Comparison of ENCODE assay signal across 11 cellular contexts in genomic region chr1:25432364-25432719, GRCh38. TPM values are rescaled to one million over a fixed set of nuclear protein-coding genes. Genes with fewer than 3 reads are reported as not detected.
DNase-seq lines count a peak whose midpoint lies in the region; ATAC-seq and TF ChIP-seq lines count a peak whose summit lies in the region.
"Had no signal": no experiment of that assay in that cellular context is flagged by ENCODE, and none has a peak within 500 bp of the region (broad histone marks: within the 10 kb centered on the region; RNA-seq: fewer than 3 reads in every experiment).

No MANE protein-coding gene starts in this region.

- H2BK120ac ChIP-seq in IMR-90 (ENCODE audit: low read depth, low read length) = no peak overlapping the region

- H3K79me2 ChIP-seq in mammary epithelial cell (ENCODE audit: insufficient read depth, low read length) = peaks cover 57% of the 10 kb centered on the region

- H3K27me3 Mint-ChIP-seq in naive B cell = no peaks in the 10 kb centered on the region

- no peak overlapping the region for H3K56ac ChIP-seq in IMR-90 (ENCODE audit: extremely low read depth, insufficient read depth, low read length)

- H3K4me3 ChIP-seq in AG09309 (ENCODE audit: control insufficient read depth, low read depth, low read length) (peak overlapping the region; percentile 50; the same call in 1 of the 2 replicates), IMR-90 (ENCODE audit: insufficient read depth, low read depth, low read length) (no peak overlapping the region), mammary epithelial cell (replicated peaks in 1 of 3; ENCODE audit: insufficient read depth in 1 of 3, low read depth in 2 of 3, low read length in 3 of 3) (peak overlapping the region in 2 of 3 experiments; percentile 72 to 91)

- H4K91ac ChIP-seq in IMR-90 (ENCODE audit: insufficient read depth, low read depth, low read length) = no peak overlapping the region

- no peak for TF ChIP-seq RAD21 in IMR-90 (IDR thresholded peaks at IDR 0.05; ENCODE audit: low read length)

- CTCF ChIA-PET in IMR-90 (lab: Yijun Ruan, JAX) (no interaction called here), mammary epithelial cell (lab: Charles Lee; ENCODE audit: low non-redundant PET) (interaction anchor here (0.8 kb wide), 1 partner anchor 89 kb away, joined by 3 read pairs; no protein-coding TSS in a partner anchor)

- H3K4me1 Mint-ChIP-seq in naive B cell = peaks cover 33 to 63% (median 50%) of the 10 kb centered on the region in 3 donors

- H3K9me3 ChIP-seq in IMR-90 (ENCODE audit: control insufficient read depth, insufficient read depth, low read length) (no peaks in the 10 kb centered on the region), mammary epithelial cell (replicated peaks; ENCODE audit: insufficient read depth, low read length) (no peaks in the 10 kb centered on the region)

- H3K9me3 Mint-ChIP-seq in naive B cell = no peaks in the 10 kb centered on the region

- H4K20me1 ChIP-seq in IMR-90 (ENCODE audit: insufficient read depth, low read length) (peaks cover 32% of the 10 kb centered on the region; the same call in 1 of the 2 replicates), mammary epithelial cell (ENCODE audit: insufficient read depth, low read length) (no peaks in the 10 kb centered on the region)

- no peak overlapping the region for H3K27ac ChIP-seq in IMR-90 (ENCODE audit: insufficient read depth, low read length)
- H3K27ac ChIP-seq in mammary epithelial cell (ENCODE audit: insufficient read depth, low read depth, low read length) = no peak overlapping the region

- H2BK20ac ChIP-seq in IMR-90 (ENCODE audit: low read depth, low read length) = no peak overlapping the region

- H3K23ac ChIP-seq in IMR-90 (ENCODE audit: low read depth, low read length) = no peak overlapping the region; the same call in 1 of the 2 replicates

- H3K9me1 ChIP-seq in IMR-90 (ENCODE audit: insufficient read depth, low read length) = peaks cover 2% of the 10 kb centered on the region

- no peak overlapping the region for H2BK5ac ChIP-seq in IMR-90 (ENCODE audit: low read depth, low read length, poor library complexity, severe bottlenecking)

- TF ChIP-seq CTCF in AG09309 (IDR thresholded peaks at IDR 0.05; ENCODE audit: control insufficient read depth, insufficient read depth, low read depth, low read length, missing control alignments) = no peak
- TF ChIP-seq CTCF in IMR-90 (conservative IDR thresholded peaks at IDR 0.05; ENCODE audit: low read depth, low read length) = no peak
- TF ChIP-seq CTCF in mammary epithelial cell (conservative IDR thresholded peaks at IDR 0.05 in 1 of 2, IDR thresholded peaks at IDR 0.05 in 1 of 2; ENCODE audit: extremely low read depth in 1 of 2, insufficient read depth in 1 of 2, low read depth in 1 of 2, low read length in 2 of 2) = no peak

- no peak for TF ChIP-seq POLR2A in IMR-90 (IDR thresholded peaks at IDR 0.05; ENCODE audit: low read depth, low read length)

- POLR2A ChIA-PET in IMR-90 (lab: Charles Lee; ENCODE audit: unreplicated experiment) = interaction anchor here (0.7 kb wide), 1 partner anchor 185 kb away, joined by 4 read pairs; no protein-coding TSS in a partner anchor

- H3K18ac ChIP-seq in IMR-90 (ENCODE audit: low read depth, low read length) = no peak overlapping the region

- H3K36me3 Mint-ChIP-seq in naive B cell = no peaks in the 10 kb centered on the region

- no peak overlapping the region for H4K8ac ChIP-seq in IMR-90 (ENCODE audit: low read depth in 2 of 2, low read length in 2 of 2)

- H3K4me1 ChIP-seq in IMR-90 (ENCODE audit: control insufficient read depth, insufficient read depth, low read length) = peaks cover 11% of the 10 kb centered on the region
- peaks cover 21% of the 10 kb centered on the region for H3K4me1 ChIP-seq in mammary epithelial cell (ENCODE audit: insufficient read depth, low read length)

- no peak overlapping the region; the same call in 1 of the 2 replicates for H3K9ac ChIP-seq in IMR-90 (ENCODE audit: low read depth, low read length)
- no peak overlapping the region for H3K9ac ChIP-seq in mammary epithelial cell (ENCODE audit: insufficient read depth, low read length)

- H3K27ac Mint-ChIP-seq in naive B cell = peak overlapping the region in 5 of 6 donors; percentile 7 to 88 (median 26)

- H2AK5ac ChIP-seq in IMR-90 (ENCODE audit: low read depth, low read length) = no peak overlapping the region

- DNase-seq in AG09309 (ENCODE audit: low read depth) (no peak), IMR-90 (no peak), mammary epithelial cell (no peak), naive B cell (no peak), midbrain (lab: John Stamatoyannopoulos, UW) (no peak), SHP77 (lab: John Stamatoyannopoulos, UW) (no peak)
- DNase-seq: activated naive CD4-positive, alpha-beta T cell treated with Interleukin-2 at 50 U/mL for 16 hours had no signal

- no peak for ATAC-seq in IMR-90 (ENCODE audit: low read depth)
- ATAC-seq in naive B cell (ENCODE audit: low read depth in 2 of 2) = no peak
- no peak for ATAC-seq in GM21526 (IDR thresholded peaks at IDR 0.05; ENCODE audit: low FRiP score, unreplicated experiment)
- ATAC-seq in HG02642 (IDR thresholded peaks at IDR 0.05; ENCODE audit: poor library complexity, unreplicated experiment) = no peak

- H3K36me3 ChIP-seq in IMR-90 (ENCODE audit: control insufficient read depth, insufficient read depth, low read length) (peaks cover 2% of the 10 kb centered on the region; the same call in 1 of the 2 replicates), mammary epithelial cell (ENCODE audit: insufficient read depth, low read length) (no peaks in the 10 kb centered on the region)

- intact Hi-C loops in IMR-90 (cut with micrococcal nuclease) (loop anchor here (5.0 to 10.0 kb wide), 2 partner anchors 52 to 90 kb away; no protein-coding TSS in a partner anchor), mammary epithelial cell (cut with micrococcal nuclease) (loop anchor here (2.0 to 10.0 kb wide), 2 partner anchors 92 to 140 kb away; no protein-coding TSS in a partner anchor)

- in situ Hi-C loops in IMR-90 (cut with MboI; ENCODE audit: low sequenced_read_pairs) = no loop called here
- in situ Hi-C loops in mammary epithelial cell (cut with MboI; ENCODE audit: low sequenced_read_pairs in 2 of 2) = no loop called here

- H3K27me3 ChIP-seq in IMR-90 (ENCODE audit: control insufficient read depth, insufficient read depth, low read length) = no peaks in the 10 kb centered on the region
- no peaks in the 10 kb centered on the region for H3K27me3 ChIP-seq in mammary epithelial cell (ENCODE audit: insufficient read depth, low read length)

- H4K5ac ChIP-seq in IMR-90 (ENCODE audit: low read depth, low read length) = no peak overlapping the region

- BruUV-seq in IMR-90 (replicated peaks; lab: Mats Ljungman, UMichigan) = no TSS peak
- BruUV-seq in mammary epithelial cell (replicated peaks; lab: Mats Ljungman, UMichigan) = no TSS peak

- H2AK9ac ChIP-seq in IMR-90 (replicated peaks; ENCODE audit: low read depth, low read length, poor library complexity) = no peak overlapping the region

- H2AFZ ChIP-seq in IMR-90 (replicated peaks; ENCODE audit: low read length, poor library complexity) (no peak overlapping the region), mammary epithelial cell (ENCODE audit: low read depth, low read length) (no peak overlapping the region)

- H3K4me3 Mint-ChIP-seq in naive B cell = peak overlapping the region; percentile 71 to 98 (median 88)

- no CpG with 5 or more reads among the region's 2 CpGs for WGBS in IMR-90 (ENCODE audit: extremely low coverage in 2 of 2, insufficient read length in 1 of 2), 2 experiments
- 100% methylated on average over 2 of the region's 2 CpGs for WGBS in mammary epithelial cell (ENCODE audit: low coverage, missing lambda C conversion rate)

- no peak overlapping the region for H3K14ac ChIP-seq in IMR-90 (replicated peaks; ENCODE audit: low read depth, low read length)

- H2BK15ac ChIP-seq in IMR-90 (ENCODE audit: low read depth, low read length) = no peak overlapping the region

- no peak overlapping the region for H3K4ac ChIP-seq in IMR-90 (ENCODE audit: low read depth, low read length)

- H3K79me1 ChIP-seq in IMR-90 (ENCODE audit: low read depth in 1 of 2, low read length in 2 of 2) = peaks cover 21 to 46% of the 10 kb centered on the region in 2 experiments

- H3K4me2 ChIP-seq in IMR-90 (ENCODE audit: low read depth, low read length) (peak overlapping the region; percentile 99), mammary epithelial cell (ENCODE audit: insufficient read depth, low read depth, low read length) (peak overlapping the region; percentile 89)

- dilution Hi-C loops in IMR-90 (cut with HindIII; ENCODE audit: low sequenced_read_pairs, unreplicated experiment) (no loop called here), mammary epithelial cell (cut with HindIII; ENCODE audit: low sequenced_read_pairs) (no loop called here)

TF ChIP-seq in IMR-90, 13 proteins besides CTCF, POLR2A, EP300 and RAD21 (continues in another document):
- TF ChIP-seq MAZ (IDR thresholded peaks at IDR 0.05; ENCODE audit: borderline replicate concordance, low read depth, low read length) = no peak
- no peak for TF ChIP-seq RFX5 (IDR thresholded peaks at IDR 0.05; ENCODE audit: low read depth, low read length)
- no peak for TF ChIP-seq USF2 (IDR thresholded peaks at IDR 0.05; ENCODE audit: low read depth, low read length)
- no peak for TF ChIP-seq MXI1 (IDR thresholded peaks at IDR 0.05; ENCODE audit: borderline replicate concordance, low read depth, low read length)
- no peak for TF ChIP-seq MAFK (IDR thresholded peaks at IDR 0.05; ENCODE audit: low read depth, low read length)

RNA-seq across cellular contexts. Expression of gene MACO1, which starts 1.6 kb away (rescaled TPM):
- total RNA-seq in IMR-90 (2012; rRNA removed) (12.7 and 18.1 TPM in 2 replicates), mammary epithelial cell (10 to 100 TPM; 16.8 to 17.4 TPM)
- polyA plus RNA-seq in IMR-90 (2012; rRNA removed) (6.8 TPM in 2 replicates), mammary epithelial cell (8.8 TPM), naive B cell (ENCODE audit: low read depth in 6 of 6) (1 to 10 TPM; 2.7 to 9.9 (median 7.2) TPM)
- polyA plus RNA-seq in IMR-90 (2012; cell fraction: cytosol; rRNA removed) = 1.8 and 2.3 TPM in 2 replicates
- polyA plus RNA-seq in IMR-90 (2012; cell fraction: nucleus; rRNA removed; ENCODE audit: low replicate concordance) = 2.2 and 11.3 TPM in 2 replicates
- polyA minus RNA-seq in mammary epithelial cell = 10.4 TPM

RNA-seq across cellular contexts. Expression of gene RHCE, which starts 11.7 kb away (rescaled TPM):
- total RNA-seq in IMR-90 (2012; rRNA removed) (0.54 and 0.56 TPM in 2 replicates), mammary epithelial cell (under 1 TPM in 1 of 2 donors, not detected in 1; 0.17 TPM)
- polyA plus RNA-seq in IMR-90 (2012; rRNA removed) (0.39 and 0.62 TPM in 2 replicates), mammary epithelial cell (0.32 TPM), naive B cell (ENCODE audit: low read depth in 6 of 6) (under 1 TPM in 3 of 6 donors, not detected in 3; 0.23 to 0.70 (median 0.28) TPM)
- polyA plus RNA-seq in IMR-90 (2012; cell fraction: cytosol; rRNA removed) = 0.70 and 1.3 TPM in 2 replicates
- 0.49 and 0.58 TPM in 2 replicates for polyA plus RNA-seq in IMR-90 (2012; cell fraction: nucleus; rRNA removed; ENCODE audit: low replicate concordance)
- not detected for polyA minus RNA-seq in mammary epithelial cell
- total RNA-seq: NCI-H460, subcutaneous adipose tissue had no signal
